ENCODE assay signal across 8 cellular contexts in genomic region chr19:35545855-35546381, GRCh38. TPM values are rescaled to one million over a fixed set of nuclear protein-coding genes. Genes with fewer than 3 reads are reported as not detected.
DNase-seq lines count a peak whose midpoint lies in the region; ATAC-seq and TF ChIP-seq lines count a peak whose summit lies in the region.

No MANE protein-coding gene starts in this region.

- H3F3A ChIP-seq in smooth muscle cell (ENCODE audit: low read depth), result no peaks in the 10 kb centered on the region

- DNase-seq in NCI-H748 (lab: John Stamatoyannopoulos, UW; ENCODE audit: unreplicated experiment), result peak; percentile 54
- no peak for DNase-seq in NCI-H748 treated with DMSO at 0.1 percent for 48 hours (lab: John Stamatoyannopoulos, UW)
- DNase-seq in RWPE2 (ENCODE audit: low spot score), result no peak
- DNase-seq in activated naive CD8-positive, alpha-beta T cell treated with anti-CD3 and anti-CD28 coated beads for 36 hours, result peak; percentile 84
- peak; percentile 43 to 79 (median 72) for DNase-seq in right cardiac atrium
- DNase-seq in smooth muscle cell (lab: John Stamatoyannopoulos, UW; ENCODE audit: unreplicated experiment), result no peak
- no peak for DNase-seq in cortex of kidney (lab: John Stamatoyannopoulos, UW)

- H2AFZ ChIP-seq in smooth muscle cell (ENCODE audit: low read depth), result peak overlapping the region; percentile 92

- ATAC-seq in HG03135 (IDR thresholded peaks at IDR 0.05; ENCODE audit: unreplicated experiment), result peak; percentile 30
- ATAC-seq in RWPE2 (ENCODE audit: low read depth), result peak; percentile 57
- ATAC-seq in right cardiac atrium, result peak; percentile 34 to 66

- WGBS in right cardiac atrium, result 4% methylated on average over 27 of the region's 27 CpGs
- 6% methylated on average over 27 of the region's 27 CpGs for WGBS in smooth muscle cell (ENCODE audit: low lambda C conversion rate)

- peak overlapping the region; percentile 97 for H3K27ac Mint-ChIP-seq in activated naive CD8-positive, alpha-beta T cell treated with anti-CD3 and anti-CD28 coated beads for 36 hours

- peak overlapping the region; percentile 98 for H3K4me2 ChIP-seq in smooth muscle cell

- peak overlapping the region; percentile 65 for H3K4me3 ChIP-seq in RWPE2 (ENCODE audit: severe bottlenecking)
- H3K4me3 ChIP-seq in right cardiac atrium (ENCODE audit: low read length), result peak overlapping the region; percentile 87
- peak overlapping the region; percentile 88 for H3K4me3 ChIP-seq in smooth muscle cell

- H3K27me3 ChIP-seq in RWPE2 (ENCODE audit: insufficient read depth, poor library complexity, severe bottlenecking), result no peaks in the 10 kb centered on the region
- no peaks in the 10 kb centered on the region for H3K27me3 ChIP-seq in right cardiac atrium (ENCODE audit: control insufficient read depth, insufficient read depth)
- H3K27me3 ChIP-seq in smooth muscle cell (ENCODE audit: low read depth), result no peaks in the 10 kb centered on the region

- no peaks in the 10 kb centered on the region for H3K27me3 Mint-ChIP-seq in activated naive CD8-positive, alpha-beta T cell treated with anti-CD3 and anti-CD28 coated beads for 36 hours

- H3K9me3 Mint-ChIP-seq in activated naive CD8-positive, alpha-beta T cell treated with anti-CD3 and anti-CD28 coated beads for 36 hours, result no peaks in the 10 kb centered on the region

- peak overlapping the region; percentile 93 for H3K4me3 Mint-ChIP-seq in activated naive CD8-positive, alpha-beta T cell treated with anti-CD3 and anti-CD28 coated beads for 36 hours

- H3K4me1 ChIP-seq in RWPE2 (ENCODE audit: insufficient read depth, poor library complexity, severe bottlenecking) (peaks cover 6% of the 10 kb centered on the region), right cardiac atrium (ENCODE audit: control insufficient read depth, insufficient read depth, low read length) (peaks cover 7% of the 10 kb centered on the region), smooth muscle cell (ENCODE audit: low read depth) (peaks cover 15% of the 10 kb centered on the region)

- peaks cover 11% of the 10 kb centered on the region for H3K79me2 ChIP-seq in smooth muscle cell (ENCODE audit: low read depth)

- peaks cover 31% of the 10 kb centered on the region for H3K36me3 Mint-ChIP-seq in activated naive CD8-positive, alpha-beta T cell treated with anti-CD3 and anti-CD28 coated beads for 36 hours

- H3K9me3 ChIP-seq in RWPE2 (ENCODE audit: severe bottlenecking) (no peaks in the 10 kb centered on the region), right cardiac atrium (ENCODE audit: control insufficient read depth, low read length) (no peaks in the 10 kb centered on the region), smooth muscle cell (replicated peaks; ENCODE audit: low read depth) (no peaks in the 10 kb centered on the region)

- H3K27ac ChIP-seq in RWPE2 (ENCODE audit: poor library complexity, severe bottlenecking) (peak overlapping the region; percentile 31), right cardiac atrium (ENCODE audit: low read length) (peak overlapping the region; percentile 47), smooth muscle cell (ENCODE audit: low read depth) (peak overlapping the region; percentile 55)

- H3K36me3 ChIP-seq in RWPE2 (ENCODE audit: low read depth) (peaks cover 21% of the 10 kb centered on the region), smooth muscle cell (ENCODE audit: low read depth) (no peaks in the 10 kb centered on the region)

- H3K9ac ChIP-seq in smooth muscle cell (ENCODE audit: low read depth), result peak overlapping the region; percentile 88

- no peaks in the 10 kb centered on the region for H4K20me1 ChIP-seq in smooth muscle cell (ENCODE audit: low read depth)

- no peak for TF ChIP-seq CTCF in RWPE2 (IDR thresholded peaks at IDR 0.05; ENCODE audit: poor library complexity, severe bottlenecking)
- TF ChIP-seq CTCF in smooth muscle cell (IDR thresholded peaks at IDR 0.05; ENCODE audit: borderline replicate concordance, insufficient read depth, poor library complexity, severe bottlenecking), result no peak

- intact Hi-C loops in right cardiac atrium (cut with DNase I), result no loop called here

- peaks cover 34% of the 10 kb centered on the region for H3K4me1 Mint-ChIP-seq in activated naive CD8-positive, alpha-beta T cell treated with anti-CD3 and anti-CD28 coated beads for 36 hours

RNA-seq across cellular contexts. Expression of gene TMEM147, which starts 0.5 kb away (rescaled TPM):
- 10 to 100 TPM; 74.4 to 81.6 TPM for total RNA-seq in activated naive CD8-positive, alpha-beta T cell treated with anti-CD3 and anti-CD28 coated beads for 36 hours
- 10 to 100 TPM; 77.3 to 94.8 (median 85.0) TPM for total RNA-seq in right cardiac atrium
- polyA plus RNA-seq in right cardiac atrium, result 140 TPM
- total RNA-seq in smooth muscle cell, result 128 and 168 TPM in 2 replicates
- polyA plus RNA-seq in smooth muscle cell, result 291 and 293 TPM in 2 replicates

RNA-seq across cellular contexts. Expression of gene GAPDHS, which starts 12.7 kb away (rescaled TPM):
- not detected for total RNA-seq in activated naive CD8-positive, alpha-beta T cell treated with anti-CD3 and anti-CD28 coated beads for 36 hours
- not detected for total RNA-seq in right cardiac atrium
- polyA plus RNA-seq in right cardiac atrium, result not detected
- not detected in 2 replicates for total RNA-seq in smooth muscle cell
- polyA plus RNA-seq in smooth muscle cell, result 0.16 TPM in 1 of 2 replicates, not detected in the other

RNA-seq across cellular contexts. Expression of gene ATP4A, which starts 17.5 kb away (rescaled TPM):
- total RNA-seq in activated naive CD8-positive, alpha-beta T cell treated with anti-CD3 and anti-CD28 coated beads for 36 hours, result not detected
- total RNA-seq in right cardiac atrium, result not detected
- not detected for polyA plus RNA-seq in right cardiac atrium
- total RNA-seq in smooth muscle cell, result not detected in 2 replicates
- not detected in 2 replicates for polyA plus RNA-seq in smooth muscle cell

RNA-seq across cellular contexts. Expression of gene SBSN, which starts 17.8 kb away (rescaled TPM):
- not detected for total RNA-seq in activated naive CD8-positive, alpha-beta T cell treated with anti-CD3 and anti-CD28 coated beads for 36 hours
- not detected for total RNA-seq in right cardiac atrium
- polyA plus RNA-seq in right cardiac atrium, result not detected
- 14.9 and 19.8 TPM in 2 replicates for total RNA-seq in smooth muscle cell
- polyA plus RNA-seq in smooth muscle cell, result 4.9 and 11.7 TPM in 2 replicates

RNA-seq across cellular contexts. Expression of gene DMKN, which starts 32.5 kb away (rescaled TPM):
- 1 to 10 TPM; 1.4 to 1.5 TPM for total RNA-seq in activated naive CD8-positive, alpha-beta T cell treated with anti-CD3 and anti-CD28 coated beads for 36 hours
- total RNA-seq in right cardiac atrium, result 10 to 100 TPM in 3 of 4 donors, 1 to 10 TPM in 1; 9.1 to 23.4 (median 15.7) TPM
- polyA plus RNA-seq in right cardiac atrium, result 22.8 TPM
- total RNA-seq in smooth muscle cell, result 46.5 and 132 TPM in 2 replicates
- 31.2 and 75.4 TPM in 2 replicates for polyA plus RNA-seq in smooth muscle cell

Comparison
In these comparisons a context has a peak if more than half of its experiments do, and no peak if none do; other contexts are left out.
1. DNase-seq: peak in NCI-H748 (single experiment), activated naive CD8-positive, alpha-beta T cell treated with anti-CD3 and anti-CD28 coated beads for 36 hours (single experiment) and right cardiac atrium (3 of 3); none in NCI-H748 treated with DMSO at 0.1 percent for 48 hours (single experiment), RWPE2 (single experiment), smooth muscle cell (single experiment) and cortex of kidney (single experiment).
2. Peak in every context shown above with its lines, with median percentiles within 50 percentile points of each other: ATAC-seq, H3K27ac ChIP-seq and H3K4me3 ChIP-seq.